Comparison of ENCODE assay signal across 15 cellular contexts in the genomic region with DNA sequence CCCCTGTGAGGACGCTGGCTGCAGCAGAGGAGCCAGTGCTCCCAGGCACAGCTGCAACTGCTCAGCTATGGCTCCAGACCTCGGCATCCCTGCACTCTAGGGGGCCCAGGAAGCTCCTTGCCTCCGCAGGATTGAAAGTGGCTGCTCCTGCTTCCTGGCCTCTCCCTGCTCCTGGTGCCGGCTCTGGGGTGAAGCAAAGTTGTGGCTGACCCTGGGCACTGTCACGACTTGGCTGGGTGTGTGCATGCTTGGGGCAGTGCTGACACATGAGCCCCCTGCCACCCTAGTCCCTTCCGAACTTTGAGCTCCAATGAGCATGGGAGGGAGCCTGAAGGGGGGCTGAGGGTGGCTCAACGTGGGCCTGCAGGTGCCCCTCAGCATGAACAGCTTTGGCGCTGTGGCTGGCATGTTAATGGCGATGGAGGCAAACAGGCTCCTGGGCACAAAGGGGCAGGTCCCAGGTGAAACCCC.
DNase-seq lines count a peak whose midpoint lies in the region; ATAC-seq, FAIRE-seq and TF ChIP-seq lines count a peak whose summit lies in the region.
"Had no signal": no experiment of that assay in that cellular context is flagged by ENCODE, and none has a peak within 500 bp of the region (broad histone marks: within the 10 kb centered on the region; RNA-seq: fewer than 3 reads in every experiment).

No MANE protein-coding gene starts in this region.

- ATAC-seq in activated naive CD4-positive, alpha-beta T cell treated with anti-CD3 and anti-CD28 coated beads, Interleukin-2, amount 50 U/mL, for 72 hours = no peak
- peak; percentile 19 to 34 for ATAC-seq in upper lobe of left lung (ENCODE audit: low FRiP score in 2 of 2)
- ATAC-seq in GM18520 (IDR thresholded peaks at IDR 0.05; ENCODE audit: unreplicated experiment) = no peak
- ATAC-seq: Panc1 had no signal

- no peak for TF ChIP-seq EP300 in upper lobe of left lung (IDR thresholded peaks at IDR 0.05)

- CTCF ChIA-PET in activated naive CD4-positive, alpha-beta T cell treated with anti-CD3 and anti-CD28 coated beads, Interleukin-2, amount 10 ng/mL, durations not matched to agents 7 days and 5 days (lab: Charles Lee) = no interaction called here

- peak; percentile 13 for DNase-seq in activated naive CD4-positive, alpha-beta T cell treated with anti-CD3 and anti-CD28 coated beads, Interleukin-2, amount 10 ng/mL, durations not matched to agents 7 days and 5 days
- no peak for DNase-seq in activated naive CD4-positive, alpha-beta T cell treated with anti-CD3 and anti-CD28 coated beads, Interleukin-2, amount 50 U/mL, for 72 hours (ENCODE audit: low spot score in 2 of 2)
- peak; percentile 68 for DNase-seq in chondrocyte (ENCODE audit: low spot score)
- peak; percentile 48 for DNase-seq in kidney
- peak in 1 of 2 donors; percentile 27 for DNase-seq in upper lobe of left lung
- no peak for DNase-seq in NCI-H146 (lab: John Stamatoyannopoulos, UW)
- no peak for DNase-seq in activated gamma-delta T cell (lab: John Stamatoyannopoulos, UW)
- DNase-seq: AML-193, DMS79 treated with DMSO at 0.1 percent for 48 hours, HCEC 1CT, NCI-H1092 treated with DMSO at 0.1 percent for 48 hours had no signal

- no peaks in the 10 kb centered on the region for H3K9me3 ChIP-seq in kidney (ENCODE audit: control insufficient read depth in 1 of 2, low read length in 2 of 2)
- no peaks in the 10 kb centered on the region for H3K9me3 ChIP-seq in upper lobe of left lung

- H3K36me3 ChIP-seq in kidney (ENCODE audit: control insufficient read depth in 1 of 2, insufficient read depth in 2 of 2, low read length in 2 of 2) (no peaks in the 10 kb centered on the region), upper lobe of left lung (no peaks in the 10 kb centered on the region)

- TF ChIP-seq CTCF in chondrocyte (IDR thresholded peaks at IDR 0.05) (no peak), kidney (IDR thresholded peaks at IDR 0.05; ENCODE audit: borderline replicate concordance, extremely low read depth, insufficient read depth) (no peak), upper lobe of left lung (IDR thresholded peaks at IDR 0.05) (no peak)

- H3K9ac ChIP-seq in kidney (ENCODE audit: low read length in 2 of 2) = no peak overlapping the region

- H3K27ac Mint-ChIP-seq in activated naive CD4-positive, alpha-beta T cell treated with anti-CD3 and anti-CD28 coated beads, Interleukin-2, amount 10 ng/mL, durations not matched to agents 7 days and 5 days = no peak overlapping the region
- no peak overlapping the region for H3K27ac Mint-ChIP-seq in activated naive CD4-positive, alpha-beta T cell treated with anti-CD3 and anti-CD28 coated beads, Interleukin-2, amount 50 U/mL, for 72 hours
- no peak overlapping the region for H3K27ac Mint-ChIP-seq in chondrocyte (ENCODE audit: unreplicated experiment)

- H3K27me3 ChIP-seq in upper lobe of left lung = no peaks in the 10 kb centered on the region

- H3K27me3 Mint-ChIP-seq in activated naive CD4-positive, alpha-beta T cell treated with anti-CD3 and anti-CD28 coated beads, Interleukin-2, amount 10 ng/mL, durations not matched to agents 7 days and 5 days = no peaks in the 10 kb centered on the region
- peaks cover 13% of the 10 kb centered on the region for H3K27me3 Mint-ChIP-seq in chondrocyte (ENCODE audit: low read depth)

- no peaks in the 10 kb centered on the region for H3K36me3 Mint-ChIP-seq in activated naive CD4-positive, alpha-beta T cell treated with anti-CD3 and anti-CD28 coated beads, Interleukin-2, amount 10 ng/mL, durations not matched to agents 7 days and 5 days
- no peaks in the 10 kb centered on the region for H3K36me3 Mint-ChIP-seq in activated naive CD4-positive, alpha-beta T cell treated with anti-CD3 and anti-CD28 coated beads, Interleukin-2, amount 50 U/mL, for 72 hours
- no peaks in the 10 kb centered on the region for H3K36me3 Mint-ChIP-seq in chondrocyte (ENCODE audit: low read depth)

- H3K27ac ChIP-seq in kidney (ENCODE audit: low read depth in 2 of 2, low read length in 2 of 2) (no peak overlapping the region), upper lobe of left lung (no peak overlapping the region)
- H3K27ac ChIP-seq: 22Rv1, C4-2B had no signal

- intact Hi-C loops in kidney (cut with DNase I) = no loop called here

- H3K4me3 ChIP-seq in kidney (ENCODE audit: low read length in 2 of 2) (no peak overlapping the region), upper lobe of left lung (no peak overlapping the region)

- no peaks in the 10 kb centered on the region for H3K4me1 Mint-ChIP-seq in activated naive CD4-positive, alpha-beta T cell treated with anti-CD3 and anti-CD28 coated beads, Interleukin-2, amount 10 ng/mL, durations not matched to agents 7 days and 5 days
- no peaks in the 10 kb centered on the region for H3K4me1 Mint-ChIP-seq in chondrocyte (ENCODE audit: low read depth)

- TF ChIP-seq POLR2A in upper lobe of left lung (IDR thresholded peaks at IDR 0.05) = no peak

- no peak overlapping the region for H3K4me3 Mint-ChIP-seq in activated naive CD4-positive, alpha-beta T cell treated with anti-CD3 and anti-CD28 coated beads, Interleukin-2, amount 10 ng/mL, durations not matched to agents 7 days and 5 days
- H3K4me3 Mint-ChIP-seq in chondrocyte (ENCODE audit: unreplicated experiment) = no peak overlapping the region

- 71 to 82% methylated on average over 1 to 8 of the region's 9 CpGs for WGBS in upper lobe of left lung, 2 donors

- no peak for FAIRE-seq in kidney (lab: Jason Lieb, UNC)

- no peaks in the 10 kb centered on the region for H3K9me3 Mint-ChIP-seq in activated naive CD4-positive, alpha-beta T cell treated with anti-CD3 and anti-CD28 coated beads, Interleukin-2, amount 10 ng/mL, durations not matched to agents 7 days and 5 days
- peaks cover 0 to 4% of the 10 kb centered on the region in 2 donors for H3K9me3 Mint-ChIP-seq in activated naive CD4-positive, alpha-beta T cell treated with anti-CD3 and anti-CD28 coated beads, Interleukin-2, amount 50 U/mL, for 72 hours
- H3K9me3 Mint-ChIP-seq in chondrocyte (ENCODE audit: low read depth) = no peaks in the 10 kb centered on the region

- H3K4me1 ChIP-seq in kidney (ENCODE audit: control insufficient read depth in 1 of 2, insufficient read depth in 1 of 2, low read depth in 1 of 2, low read length in 2 of 2) = no peaks in the 10 kb centered on the region
- no peaks in the 10 kb centered on the region for H3K4me1 ChIP-seq in upper lobe of left lung

Comparison
In these comparisons a context has a peak if more than half of its experiments do, and no peak if none do; other contexts are left out.
1. DNase-seq: peak in activated naive CD4-positive, alpha-beta T cell treated with anti-CD3 and anti-CD28 coated beads, Interleukin-2, amount 10 ng/mL, durations not matched to agents 7 days and 5 days (single experiment), chondrocyte (single experiment) and kidney (single experiment); none in activated naive CD4-positive, alpha-beta T cell treated with anti-CD3 and anti-CD28 coated beads, Interleukin-2, amount 50 U/mL, for 72 hours (0 of 2), NCI-H146 (single experiment) and activated gamma-delta T cell (single experiment).
2. ATAC-seq: peak in upper lobe of left lung (2 of 2); none in activated naive CD4-positive, alpha-beta T cell treated with anti-CD3 and anti-CD28 coated beads, Interleukin-2, amount 50 U/mL, for 72 hours (0 of 2) and GM18520 (single experiment).